In genomic region chr7:22822486-22823141, GRCh38 we compare ENCODE assay signal across 8 cellular contexts. TPM values are rescaled to one million over a fixed set of nuclear protein-coding genes. Genes with fewer than 3 reads are reported as not detected.
DNase-seq lines count a peak whose midpoint lies in the region; ATAC-seq, FAIRE-seq and TF ChIP-seq lines count a peak whose summit lies in the region.

Gene TOMM7 (minus strand): TSS chr7:22822849. CDS start chr7:22822779, 70 bp downstream.

- ATAC-seq in GM21447 (IDR thresholded peaks at IDR 0.05; ENCODE audit: unreplicated experiment) = peak; percentile 82

- no peaks in the 10 kb centered on the region for H3K9me3 ChIP-seq in HUES64 (ENCODE audit: insufficient read depth, low read depth, low read length)
- H3K9me3 ChIP-seq in OCI-LY1 (ENCODE audit: low read length) = no peaks in the 10 kb centered on the region
- no peaks in the 10 kb centered on the region for H3K9me3 ChIP-seq in mesodermal cell (ENCODE audit: control insufficient read depth, low read length)

- peak within 1 kb of the TSS; percentile 67 for H2AFZ ChIP-seq in OCI-LY1 (ENCODE audit: low read length)

- H3K4me3 ChIP-seq in HUES64 (ENCODE audit: low read length) (peak within 1 kb of the TSS; percentile 96), OCI-LY1 (ENCODE audit: low read depth, low read length, poor library complexity, severe bottlenecking) (peak within 1 kb of the TSS; percentile 74), mesodermal cell (ENCODE audit: extremely low read depth, insufficient read depth, low read length, poor library complexity, severe bottlenecking) (peak within 1 kb of the TSS; percentile 69)

- H3K27me3 ChIP-seq in HUES64 (ENCODE audit: insufficient read depth, low read length) (no peaks in the 10 kb centered on the region), OCI-LY1 (ENCODE audit: insufficient read depth, low read length) (no peaks in the 10 kb centered on the region)

- peak; percentile 11 for FAIRE-seq in D721Med (lab: Jason Lieb, UNC)
- FAIRE-seq in endometrium (lab: Jason Lieb, UNC) = peak; percentile 90

- under 1% methylated on average over 38 of the region's 38 CpGs for WGBS in HUES64
- 0% methylated on average over 19 to 31 of the region's 38 CpGs for WGBS in mesodermal cell (ENCODE audit: insufficient coverage in 2 of 2), 2 experiments

- no peaks in the 10 kb centered on the region for H4K20me1 ChIP-seq in OCI-LY1 (ENCODE audit: insufficient read depth, low read length)

- TF ChIP-seq CTCF in D721Med (IDR thresholded peaks at IDR 0.05; ENCODE audit: insufficient read depth, missing control alignments) = peak; percentile 53
- TF ChIP-seq CTCF in OCI-LY1 (IDR thresholded peaks at IDR 0.05; ENCODE audit: low read length) = peak; percentile 28; the same call in 1 of the 2 replicates

- no peaks in the 10 kb centered on the region for H3F3A ChIP-seq in OCI-LY1 (ENCODE audit: insufficient read depth, low read length)

- H3K4me1 ChIP-seq in HUES64 (ENCODE audit: insufficient read depth, low read length) (peaks cover 22% of the 10 kb centered on the region), OCI-LY1 (ENCODE audit: insufficient read depth, low read length, severe bottlenecking) (peaks cover 33% of the 10 kb centered on the region), mesodermal cell (ENCODE audit: control insufficient read depth, insufficient read depth, low read length, poor library complexity, severe bottlenecking) (peaks cover 12% of the 10 kb centered on the region)

- H3K9ac ChIP-seq in HUES64 (ENCODE audit: low read depth, low read length) (peak within 1 kb of the TSS; percentile 94), OCI-LY1 (ENCODE audit: low read length) (peak within 1 kb of the TSS; percentile 81)

- H3K9me2 ChIP-seq in OCI-LY1 (ENCODE audit: low read depth, low read length) = no peaks in the 10 kb centered on the region

- H3K36me3 ChIP-seq in HUES64 (ENCODE audit: insufficient read depth, low read length) (peaks cover 16% of the 10 kb centered on the region), OCI-LY1 (ENCODE audit: insufficient read depth, low read length) (peaks cover 10% of the 10 kb centered on the region), mesodermal cell (ENCODE audit: control insufficient read depth, insufficient read depth, low read length) (peaks cover 6% of the 10 kb centered on the region)

- H3K79me2 ChIP-seq in OCI-LY1 (ENCODE audit: insufficient read depth, low read length) = peaks cover 15% of the 10 kb centered on the region

- H3K4me2 ChIP-seq in OCI-LY1 (ENCODE audit: low read length) = peak within 1 kb of the TSS; percentile 86

- peak within 1 kb of the TSS; percentile 71 for H3K27ac ChIP-seq in HUES64 (ENCODE audit: low read depth, low read length)
- H3K27ac ChIP-seq in OCI-LY1 (ENCODE audit: low read depth, low read length, poor library complexity, severe bottlenecking) = no peak within 1 kb of the TSS
- peak within 1 kb of the TSS; percentile 72 for H3K27ac ChIP-seq in mesodermal cell (ENCODE audit: low read depth, low read length, severe bottlenecking)

- peak; percentile 84 for DNase-seq in D721Med (ENCODE audit: insufficient read length, low spot score)
- DNase-seq in activated CD8-positive, alpha-beta memory T cell treated with anti-CD3 and anti-CD28 coated beads, Interleukin-2, amount 50 U/mL, for 4 hours = peak; percentile 84
- DNase-seq in stimulated activated CD8-positive, alpha-beta memory T cell treated with anti-CD3 and anti-CD28 coated beads, Interleukin-15, amount 100 ng/mL, for 4 hours (ENCODE audit: low read depth in 2 of 2) = peak; percentile 73 to 78

RNA-seq across cellular contexts. Expression of gene TOMM7, which starts in this region (rescaled TPM):
- polyA plus RNA-seq in HUES64 (2013, experiment 1 of 2) = 330 TPM
- polyA plus RNA-seq in HUES64 (2013, experiment 2 of 2) = 334 TPM
- 331 TPM for polyA plus RNA-seq in mesodermal cell (2013, experiment 1 of 2)
- polyA plus RNA-seq in mesodermal cell (2013, experiment 2 of 2) = 300 TPM
